8 cellular contexts compared by ENCODE assay signal in genomic region chr17:39150795-39151679, GRCh38. TPM values are rescaled to one million over a fixed set of nuclear protein-coding genes. Genes with fewer than 3 reads are reported as not detected.
DNase-seq lines count a peak whose midpoint lies in the region; ATAC-seq lines count a peak whose summit lies in the region.

PLXDC1 (minus strand) TSS chr17:39151637; CDS start chr17:39151437, 200 bp downstream.

- intact Hi-C loops in dendritic cell treated with granulocyte-macrophage colony-stimulating factor and Interleukin-4, amounts not matched to agents 40 ng/mL and 50 ng/mL, for 4 days (cut with micrococcal nuclease) = no loop called here

- peak within 1 kb of the TSS; percentile 74 for H3K4me3 Mint-ChIP-seq in dendritic cell treated with granulocyte-macrophage colony-stimulating factor and Interleukin-4, amounts not matched to agents 40 ng/mL and 50 ng/mL, for 4 days

- peaks cover 27% of the 10 kb centered on the region for H3K27me3 ChIP-seq in ACC112 (ENCODE audit: insufficient read depth, low read length)

- no peaks in the 10 kb centered on the region for H3K79me2 ChIP-seq in ACC112 (ENCODE audit: control insufficient read depth, insufficient read depth, low read length, unreplicated experiment)

- H3K9me3 Mint-ChIP-seq in dendritic cell treated with granulocyte-macrophage colony-stimulating factor and Interleukin-4, amounts not matched to agents 40 ng/mL and 50 ng/mL, for 4 days = no peaks in the 10 kb centered on the region

- H3K27ac ChIP-seq in ACC112 (ENCODE audit: low read depth, low read length) = no peak within 1 kb of the TSS

- peaks cover 50% of the 10 kb centered on the region for H3K27me3 Mint-ChIP-seq in dendritic cell treated with granulocyte-macrophage colony-stimulating factor and Interleukin-4, amounts not matched to agents 40 ng/mL and 50 ng/mL, for 4 days

- no peak within 1 kb of the TSS for H2AFZ ChIP-seq in ACC112 (ENCODE audit: low read length, unreplicated experiment)

- DNase-seq in NCI-H69 (lab: John Stamatoyannopoulos, UW) (peak; percentile 24), myocyte (ENCODE audit: low read depth) (no peak), LoVo (ENCODE audit: low spot score) (no peak), DMS79 treated with DMSO at 0.1 percent for 48 hours (lab: John Stamatoyannopoulos, UW) (no peak)

- no peaks in the 10 kb centered on the region for H3K36me3 ChIP-seq in ACC112 (ENCODE audit: insufficient read depth, low read length)

- peaks cover 34% of the 10 kb centered on the region for H3K4me1 Mint-ChIP-seq in dendritic cell treated with granulocyte-macrophage colony-stimulating factor and Interleukin-4, amounts not matched to agents 40 ng/mL and 50 ng/mL, for 4 days (ENCODE audit: low read depth)

- H3K36me3 Mint-ChIP-seq in dendritic cell treated with granulocyte-macrophage colony-stimulating factor and Interleukin-4, amounts not matched to agents 40 ng/mL and 50 ng/mL, for 4 days (ENCODE audit: low read depth) = peaks cover 8% of the 10 kb centered on the region

- H3K4me3 ChIP-seq in ACC112 (ENCODE audit: low read depth, low read length) = peak within 1 kb of the TSS; percentile 96; the same call in 1 of the 2 replicates

- H3K4me1 ChIP-seq in ACC112 (ENCODE audit: control insufficient read depth, insufficient read depth, low read length, unreplicated experiment) = peaks cover 9% of the 10 kb centered on the region

- peak within 1 kb of the TSS; percentile 86 for H3K27ac Mint-ChIP-seq in dendritic cell treated with granulocyte-macrophage colony-stimulating factor and Interleukin-4, amounts not matched to agents 40 ng/mL and 50 ng/mL, for 4 days

- ATAC-seq in GM18498 (IDR thresholded peaks at IDR 0.05; ENCODE audit: unreplicated experiment) (no peak), HG02623 (IDR thresholded peaks at IDR 0.05; ENCODE audit: unreplicated experiment) (no peak)

RNA-seq across cellular contexts. Expression of gene PLXDC1, which starts in this region (rescaled TPM):
- 49.7 and 65.3 TPM in 2 replicates for total RNA-seq in myocyte
- 14.0 TPM for polyA plus RNA-seq in myocyte (2012)
